In the genomic region with DNA sequence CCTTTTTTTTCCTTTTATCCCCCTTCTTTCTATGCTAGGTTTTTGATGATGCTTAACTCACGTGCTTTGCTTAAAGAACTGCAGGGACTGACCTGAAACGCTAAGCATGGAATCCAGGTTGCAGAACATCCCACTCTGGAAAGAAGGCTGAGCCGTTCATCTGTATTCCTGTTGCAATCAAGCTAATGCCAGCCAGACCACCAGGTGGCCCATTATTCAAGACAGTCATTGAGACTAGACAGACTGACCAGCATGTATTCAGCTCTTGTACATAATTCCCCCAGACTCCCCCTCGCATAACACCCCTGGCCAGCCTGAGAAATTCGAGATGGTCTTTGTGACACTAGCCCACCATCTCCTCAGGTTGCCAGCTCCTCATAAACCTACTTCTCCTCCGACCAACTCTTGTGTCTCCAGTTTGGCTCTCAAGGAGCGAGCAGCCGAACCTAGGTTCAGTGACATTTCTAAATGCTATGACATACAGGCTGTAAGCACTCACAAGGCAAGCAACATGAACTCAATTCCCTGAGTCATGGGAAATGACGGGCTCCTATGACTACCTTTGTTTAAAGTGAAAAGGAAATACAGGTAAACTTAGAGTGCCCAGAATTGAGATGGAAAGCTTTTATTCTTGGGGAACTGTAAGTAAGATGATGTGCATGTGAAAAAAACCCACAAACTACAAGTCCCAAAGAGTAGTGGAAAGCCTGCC, we compare ENCODE assay signal across 12 cellular contexts.
DNase-seq lines count a peak whose midpoint lies in the region; ATAC-seq and TF ChIP-seq lines count a peak whose summit lies in the region.
"Had no signal": no experiment of that assay in that cellular context is flagged by ENCODE, and none has a peak within 500 bp of the region (broad histone marks: within the 10 kb centered on the region; RNA-seq: fewer than 3 reads in every experiment).

No MANE protein-coding gene starts in this region.

- CTCF ChIA-PET in RWPE1 (lab: Yijun Ruan, JAX), result interaction anchor here (0.6 kb wide), 1 partner anchor 265 kb away, joined by 3 read pairs; no protein-coding TSS in a partner anchor

- no peaks in the 10 kb centered on the region for H3K27me3 ChIP-seq in trophoblast cell (ENCODE audit: insufficient read depth, low read length)

- TF ChIP-seq CTCF in RWPE1 (conservative IDR thresholded peaks at IDR 0.05; ENCODE audit: low read depth) (no peak), epithelial cell of esophagus (IDR thresholded peaks at IDR 0.05; ENCODE audit: insufficient read depth, low read depth, low read length, missing control alignments) (no peak)

- ATAC-seq in HG03108 (IDR thresholded peaks at IDR 0.05; ENCODE audit: unreplicated experiment) (no peak), HG03175 (IDR thresholded peaks at IDR 0.05; ENCODE audit: unreplicated experiment) (no peak)
- ATAC-seq: activated CD4-positive, CD25-positive, alpha-beta regulatory T cell treated with anti-CD3 and anti-CD28 coated beads, Interleukin-2, amount 50 U/mL, for 24 hours; T-cell had no signal

- H3K18ac ChIP-seq in trophoblast cell (ENCODE audit: low read length), result no peak overlapping the region

- POLR2A ChIA-PET in RWPE1 (lab: Yijun Ruan, JAX; ENCODE audit: low non-redundant PET), result no interaction called here

- H2BK12ac ChIP-seq in trophoblast cell (ENCODE audit: low read length), result no peak overlapping the region

- H4K8ac ChIP-seq in trophoblast cell (ENCODE audit: low read depth, low read length), result no peak overlapping the region

- H2AK5ac ChIP-seq in trophoblast cell (ENCODE audit: low read length), result no peak overlapping the region

- WGBS in trophoblast cell (ENCODE audit: extremely low coverage, insufficient coverage, insufficient read length), result no CpG with 5 or more reads among the region's 9 CpGs

- no peak overlapping the region for H2BK120ac ChIP-seq in trophoblast cell (ENCODE audit: insufficient read depth, low read length, poor library complexity)

- no peak overlapping the region for H3K14ac ChIP-seq in trophoblast cell (ENCODE audit: low read length)

- no peak overlapping the region for H4K12ac ChIP-seq in trophoblast cell (ENCODE audit: low read depth, low read length)

- H3K4ac ChIP-seq in trophoblast cell (ENCODE audit: low read depth, low read length), result no peak overlapping the region

- no peak overlapping the region for H4K91ac ChIP-seq in trophoblast cell (ENCODE audit: low read depth, low read length)

- H3K4me3 ChIP-seq in epithelial cell of esophagus (ENCODE audit: low read length), result no peak overlapping the region
- no peak overlapping the region for H3K4me3 ChIP-seq in trophoblast cell (ENCODE audit: low read depth, low read length)
- H3K4me3 ChIP-seq: HAP-1 had no signal

- no peak overlapping the region for H3K23ac ChIP-seq in trophoblast cell (ENCODE audit: low read length)

- no peak overlapping the region for H3K4me2 ChIP-seq in trophoblast cell (ENCODE audit: low read length)

- no peaks in the 10 kb centered on the region for H3K79me1 ChIP-seq in trophoblast cell (ENCODE audit: low read length)

- DNase-seq in NCI-H1092 treated with DMSO at 0.1 percent for 48 hours (lab: John Stamatoyannopoulos, UW) (peak; percentile 4), NCI-H1092 (lab: John Stamatoyannopoulos, UW) (no peak), RWPE1 (ENCODE audit: low spot score) (peak; percentile 10), epithelial cell of esophagus (ENCODE audit: low read depth) (peak; percentile 90), trophoblast cell (peak; percentile 35 to 66)
- no peak for DNase-seq in stimulated activated CD4-positive, alpha-beta T cell treated with anti-CD3 and anti-CD28 coated beads, Interleukin-1b, Interleukin-23, amount 100 ng/mL, for 48 hours
- DNase-seq: mesendoderm, T-cell had no signal

- H3K36me3 ChIP-seq in trophoblast cell (ENCODE audit: control insufficient read depth in 1 of 2, insufficient read depth in 2 of 2, low read length in 2 of 2), result no peaks in the 10 kb centered on the region
- H3K36me3 ChIP-seq: HAP-1 had no signal

- H3K27ac ChIP-seq in RWPE1 (no peak overlapping the region), trophoblast cell (ENCODE audit: low read depth, low read length) (no peak overlapping the region)

- no peak overlapping the region for H3K9ac ChIP-seq in trophoblast cell (ENCODE audit: low read length)

- H3K9me3 ChIP-seq in trophoblast cell (ENCODE audit: insufficient read depth, low read depth, low read length), result peaks cover 11% of the 10 kb centered on the region
- H3K9me3 ChIP-seq: HAP-1 had no signal

- H3K79me2 ChIP-seq in trophoblast cell (ENCODE audit: control insufficient read depth, insufficient read depth, low read length, poor library complexity), result no peaks in the 10 kb centered on the region

- no peak overlapping the region for H2AFZ ChIP-seq in trophoblast cell (ENCODE audit: insufficient read depth, low read length, poor library complexity)

- peaks cover 0 to 2% of the 10 kb centered on the region in 2 experiments for H3K4me1 ChIP-seq in trophoblast cell (ENCODE audit: control insufficient read depth in 1 of 2, insufficient read depth in 2 of 2, low read length in 2 of 2)
- H3K4me1 ChIP-seq: HAP-1 had no signal

- no peak overlapping the region for H2BK5ac ChIP-seq in trophoblast cell (ENCODE audit: low read depth, low read length, poor library complexity)

Comparison
In these comparisons a context has a peak if more than half of its experiments do, and no peak if none do; other contexts are left out.
1. DNase-seq: peak in NCI-H1092 treated with DMSO at 0.1 percent for 48 hours (single experiment), RWPE1 (single experiment), epithelial cell of esophagus (single experiment) and trophoblast cell (2 of 2); none in NCI-H1092 (single experiment) and stimulated activated CD4-positive, alpha-beta T cell treated with anti-CD3 and anti-CD28 coated beads, Interleukin-1b, Interleukin-23, amount 100 ng/mL, for 48 hours (single experiment).